Comparison of ENCODE assay signal across 8 cellular contexts in the genomic region with DNA sequence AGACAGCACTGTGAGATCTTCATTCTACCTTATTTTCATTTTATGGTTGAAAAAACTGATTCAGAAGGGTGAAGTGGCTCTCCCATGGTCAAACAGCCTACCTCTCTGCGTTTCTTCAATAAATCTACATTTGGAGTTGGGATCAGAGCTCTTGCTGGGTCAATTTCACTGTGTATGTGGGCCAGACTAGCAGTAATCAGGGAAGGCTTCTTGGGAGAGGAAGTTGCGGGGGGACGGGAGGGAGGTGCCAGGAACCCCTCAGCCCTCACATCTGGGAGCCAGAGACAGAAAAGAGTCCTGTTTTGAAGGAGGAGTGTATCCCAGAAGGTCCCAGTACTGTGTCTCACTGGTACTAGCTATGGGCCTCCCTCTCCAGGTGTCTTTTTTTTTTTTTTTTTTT. TPM values are rescaled to one million over a fixed set of nuclear protein-coding genes. Genes with fewer than 3 reads are reported as not detected.
DNase-seq lines count a peak whose midpoint lies in the region; ATAC-seq, FAIRE-seq and TF ChIP-seq lines count a peak whose summit lies in the region.

No MANE protein-coding gene starts in this region.

- H3K4me3 ChIP-seq in GM12864 (ENCODE audit: low read depth, low read length) = peak overlapping the region; percentile 74
- H3K4me3 ChIP-seq in SJCRH30 = peak overlapping the region; percentile 65
- peak overlapping the region; percentile 57 to 93 (median 84) for H3K4me3 ChIP-seq in esophagus squamous epithelium
- H3K4me3 ChIP-seq in retinal pigment epithelial cell (ENCODE audit: low read length) = peak overlapping the region; percentile 91

- H3K4me1 ChIP-seq in SJCRH30 = 0 out of 2 replicates have a peak, but pooled peaks cover 4% of the 10 kb centered on the region
- H3K4me1 ChIP-seq in esophagus squamous epithelium = peaks cover 5 to 41% (median 14%) of the 10 kb centered on the region in 3 donors

- H3K9me3 ChIP-seq in SJCRH30 (replicated peaks) = no peaks in the 10 kb centered on the region
- no peaks in the 10 kb centered on the region for H3K9me3 ChIP-seq in esophagus squamous epithelium

- WGBS in esophagus squamous epithelium, 2 donors = 31 to 33% methylated on average over 3 of the region's 3 CpGs

- TF ChIP-seq POLR2A in esophagus squamous epithelium (IDR thresholded peaks at IDR 0.05) (no peak), GM12892 (IDR thresholded peaks at IDR 0.05; ENCODE audit: low read depth, low read length) (no peak)

- TF ChIP-seq CTCF in GM12864 (IDR thresholded peaks at IDR 0.05; ENCODE audit: low read depth, low read length, missing control alignments) (no peak), esophagus squamous epithelium (IDR thresholded peaks at IDR 0.05) (no peak), retinal pigment epithelial cell (conservative IDR thresholded peaks at IDR 0.05; ENCODE audit: low read depth, low read length) (no peak)

- H3K27me3 ChIP-seq in SJCRH30 (peaks cover 9% of the 10 kb centered on the region; the same call in 1 of the 2 replicates), esophagus squamous epithelium (no peaks in the 10 kb centered on the region)

- no peak for FAIRE-seq in GM12892 (lab: Jason Lieb, UNC)

- intact Hi-C loops in esophagus squamous epithelium (cut with DNase I) = no loop called here

- DNase-seq in GM12864 (ENCODE audit: low read depth) = no peak
- DNase-seq in SJCRH30 = no peak
- DNase-seq in esophagus squamous epithelium (lab: John Stamatoyannopoulos, UW) = no peak
- no peak for DNase-seq in retinal pigment epithelial cell (ENCODE audit: low read depth)
- no peak for DNase-seq in stimulated activated CD4-positive, alpha-beta T cell treated with anti-CD3 and anti-CD28 coated beads, Interleukin-2, amount 100 ng/mL, for 48 hours
- DNase-seq in GM12892 (ENCODE audit: insufficient read length) = no peak
- DNase-seq in stimulated activated CD8-positive, alpha-beta memory T cell treated with anti-CD3 and anti-CD28 coated beads, Interleukin-4, amount 100 ng/mL, for 48 hours = no peak

- H3K36me3 ChIP-seq in SJCRH30 = no peaks in the 10 kb centered on the region; the same call in 1 of the 2 replicates
- H3K36me3 ChIP-seq in esophagus squamous epithelium = peaks cover 0 to 21% (median 0%) of the 10 kb centered on the region in 3 donors

- H3K27ac ChIP-seq in SJCRH30 (no peak overlapping the region), esophagus squamous epithelium (peak overlapping the region; percentile 87 to 98 (median 96))

- no peak for ATAC-seq in HG03571 (IDR thresholded peaks at IDR 0.05; ENCODE audit: unreplicated experiment)

RNA-seq across cellular contexts. Expression of a gene that starts 0.9 kb away (rescaled TPM):
- 71.0 and 75.8 TPM in 2 replicates for total RNA-seq in SJCRH30 (2014; rRNA removed; shearing (Covaris generic))
- 100 to 1,000 TPM in 1 of 4 donors, 10 to 100 TPM in 3; 65.5 to 104 (median 83.5) TPM for total RNA-seq in esophagus squamous epithelium
- 98.8 TPM for polyA plus RNA-seq in GM12892 (2012; ENCODE audit: missing spikeins)

RNA-seq across cellular contexts. Expression of a gene that starts 13.1 kb away (rescaled TPM):
- total RNA-seq in SJCRH30 (2014; rRNA removed; shearing (Covaris generic)) = 1,236 and 1,352 TPM in 2 replicates
- 100 to 1,000 TPM; 445 to 799 (median 753) TPM for total RNA-seq in esophagus squamous epithelium
- polyA plus RNA-seq in GM12892 (2012; ENCODE audit: missing spikeins) = 2,400 TPM

RNA-seq across cellular contexts. Expression of a gene that starts 15.2 kb away (rescaled TPM):
- total RNA-seq in SJCRH30 (2014; rRNA removed; shearing (Covaris generic)) = 86.8 and 88.3 TPM in 2 replicates
- 100 to 1,000 TPM; 132 to 273 (median 247) TPM for total RNA-seq in esophagus squamous epithelium
- polyA plus RNA-seq in GM12892 (2012; ENCODE audit: missing spikeins) = 80.5 TPM

RNA-seq across cellular contexts. Expression of a gene that starts 30.0 kb away (rescaled TPM):
- total RNA-seq in SJCRH30 (2014; rRNA removed; shearing (Covaris generic)) = 24.8 TPM in 2 replicates
- total RNA-seq in esophagus squamous epithelium = 10 to 100 TPM; 46.8 to 69.0 (median 56.6) TPM
- polyA plus RNA-seq in GM12892 (2012; ENCODE audit: missing spikeins) = 8.4 TPM

RNA-seq across cellular contexts. Expression of a gene that starts 36.7 kb away (rescaled TPM):
- total RNA-seq in SJCRH30 (2014; rRNA removed; shearing (Covaris generic)) = 9.1 and 10.1 TPM in 2 replicates
- 10 to 100 TPM in 2 of 4 donors, 1 to 10 TPM in 2; 5.9 to 12.8 (median 9.9) TPM for total RNA-seq in esophagus squamous epithelium
- polyA plus RNA-seq in GM12892 (2012; ENCODE audit: missing spikeins) = 5.1 TPM
